In the genomic region with DNA sequence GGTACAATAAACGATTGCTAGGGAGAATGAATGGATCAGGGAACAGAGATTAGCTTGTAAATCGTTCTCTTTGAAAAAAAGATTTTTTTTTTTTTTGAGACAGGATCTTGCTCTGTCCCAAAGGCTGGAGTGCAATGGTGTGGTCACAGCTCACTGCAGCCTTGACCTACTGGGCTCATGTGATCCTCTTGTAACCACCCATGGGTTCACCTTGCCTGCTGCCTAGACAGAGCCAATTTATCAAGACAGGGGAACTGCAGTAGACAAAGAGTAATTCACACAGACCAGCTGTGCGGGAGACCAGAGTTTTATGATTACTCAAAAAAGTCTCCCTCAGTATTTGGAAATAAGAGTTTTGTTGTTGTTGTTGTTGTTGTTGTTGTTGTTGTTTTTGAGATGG, we compare ENCODE assay signal across 19 cellular contexts. TPM values are rescaled to one million over a fixed set of nuclear protein-coding genes. Genes with fewer than 3 reads are reported as not detected.
DNase-seq lines count a peak whose midpoint lies in the region; ATAC-seq, FAIRE-seq and TF ChIP-seq lines count a peak whose summit lies in the region.
"Had no signal": no experiment of that assay in that cellular context is flagged by ENCODE, and none has a peak within 500 bp of the region (broad histone marks: within the 10 kb centered on the region; RNA-seq: fewer than 3 reads in every experiment).

No MANE protein-coding gene starts in this region.

- intact Hi-C loops in left cardiac atrium (cut with DNase I) = no loop called here
- intact Hi-C loops in cardiac septum (cut with DNase I) = no loop called here
- intact Hi-C loops in right lobe of liver (cut with DNase I) = no loop called here

- no peaks in the 10 kb centered on the region for H3K27me3 ChIP-seq in right lobe of liver

- no peaks in the 10 kb centered on the region for H3K36me3 ChIP-seq in right lobe of liver

- no peak for FAIRE-seq in GM19239 (lab: Jason Lieb, UNC)
- FAIRE-seq: A204.1, endometrium had no signal

- peak overlapping the region; percentile 59 for H3K27ac ChIP-seq in VCaP
- peak overlapping the region in 2 of 3 donors; percentile 1 to 3 for H3K27ac ChIP-seq in right lobe of liver
- H3K27ac ChIP-seq: SK-N-MC had no signal

- ATAC-seq in left cardiac atrium (peak; percentile 39 to 62), right lobe of liver (peak; percentile 33 to 65 (median 64)), HG03565 (IDR thresholded peaks at IDR 0.05; ENCODE audit: unreplicated experiment) (no peak), HG02970 (IDR thresholded peaks at IDR 0.05; ENCODE audit: low FRiP score, unreplicated experiment) (no peak), GM18907 (IDR thresholded peaks at IDR 0.05; ENCODE audit: unreplicated experiment) (no peak)

- H3K4me1 ChIP-seq in right lobe of liver = peaks cover 0 to 24% (median 9%) of the 10 kb centered on the region in 4 donors

- TF ChIP-seq CTCF in VCaP (conservative IDR thresholded peaks at IDR 0.05) (no peak), right lobe of liver (IDR thresholded peaks at IDR 0.05) (no peak)

- TF ChIP-seq POLR2A in right lobe of liver (IDR thresholded peaks at IDR 0.05) = no peak

- H3K9me3 ChIP-seq in right lobe of liver = no peaks in the 10 kb centered on the region

- DNase-seq in left cardiac atrium (no peak), cardiac septum (ENCODE audit: low spot score) (no peak), right lobe of liver (no peak), GM19239 (ENCODE audit: insufficient read length, low spot score) (no peak)
- DNase-seq: activated CD4-positive, alpha-beta memory T cell treated with anti-CD3 and anti-CD28 coated beads, Interleukin-2, amount 10 ng/mL, durations not matched to agents 7 days and 5 days; activated gamma-delta T cell treated with Interleukin-2 at 50 U/mL for 16 hours; NCI-H1105 treated with DMSO at 0.1 percent for 48 hours; NCI-H2081; NCI-H446; NK-92 treated with Interleukin-12 subunit alpha and Interleukin-12 subunit beta, amount 100 ng/mL, for 24 hours; stimulated activated CD4-positive, alpha-beta T cell treated with anti-CD3 and anti-CD28 coated beads, Interleukin-1b, Interleukin-23, amount 100 ng/mL, for 48 hours; stimulated activated naive CD4-positive, alpha-beta T cell had no signal

- WGBS in right lobe of liver (ENCODE audit: insufficient coverage, low coverage, low lambda C conversion rate, missing lambda C conversion rate) = 25% methylated on average over 3 of the region's 3 CpGs

- no peak overlapping the region for H3K4me3 ChIP-seq in right lobe of liver
- H3K4me3 ChIP-seq: SK-N-MC had no signal

RNA-seq across cellular contexts. Expression of gene METTL6, which starts 39.6 kb away (rescaled TPM):
- total RNA-seq in left cardiac atrium (10 to 100 TPM; 10.3 to 10.8 TPM), cardiac septum (11.7 TPM), right lobe of liver (1 to 10 TPM; 5.3 to 7.5 (median 6.2) TPM)

RNA-seq across cellular contexts. Expression of gene EAF1, which starts 39.7 kb away (rescaled TPM):
- 10 to 100 TPM in 1 of 2 donors, 1 to 10 TPM in 1; 8.2 to 12.0 TPM for total RNA-seq in left cardiac atrium
- total RNA-seq in cardiac septum = 10.3 TPM
- total RNA-seq in right lobe of liver = 10 to 100 TPM; 11.6 to 27.7 (median 17.1) TPM

RNA-seq across cellular contexts. Expression of gene SH3BP5, which starts 55.3 kb away (rescaled TPM):
- 10 to 100 TPM; 21.7 to 24.8 TPM for total RNA-seq in left cardiac atrium
- 11.4 TPM for total RNA-seq in cardiac septum
- 10 to 100 TPM in 4 of 6 experiments, 1 to 10 TPM in 2; 8.9 to 19.2 (median 13.8) TPM for total RNA-seq in right lobe of liver

Comparison
In these comparisons a context has a peak if more than half of its experiments do, and no peak if none do; other contexts are left out.
1. ATAC-seq: peak in left cardiac atrium (2 of 2) and right lobe of liver (4 of 4); none in HG03565 (single experiment), HG02970 (single experiment) and GM18907 (single experiment).